15 cellular contexts compared by ENCODE assay signal in genomic region chr9:88871669-88872068, GRCh38.
"Had no signal": no experiment of that assay in that cellular context is flagged by ENCODE, and none has a peak within 500 bp of the region (broad histone marks: within the 10 kb centered on the region; RNA-seq: fewer than 3 reads in every experiment).

No MANE protein-coding gene starts in this region.

- H3K36me3 ChIP-seq: ovary, upper lobe of right lung, WERI-Rb-1 had no signal

- H3K4me3 ChIP-seq: ovary, upper lobe of right lung had no signal

- H3K4me1 ChIP-seq: upper lobe of right lung had no signal

- H3K9me3 ChIP-seq: ovary, upper lobe of right lung had no signal

- H3K27ac Mint-ChIP-seq: activated CD4-positive, alpha-beta memory T cell treated with anti-CD3 and anti-CD28 coated beads, Interleukin-2, amount 10 ng/mL, durations not matched to agents 7 days and 5 days; activated naive CD4-positive, alpha-beta T cell treated with anti-CD3 and anti-CD28 coated beads, Interleukin-2, amount 50 U/mL, for 24 hours had no signal

- H3K4me3 Mint-ChIP-seq: activated CD4-positive, alpha-beta memory T cell treated with anti-CD3 and anti-CD28 coated beads, Interleukin-2, amount 10 ng/mL, durations not matched to agents 7 days and 5 days; activated naive CD4-positive, alpha-beta T cell treated with anti-CD3 and anti-CD28 coated beads, Interleukin-2, amount 50 U/mL, for 24 hours; neural crest cell had no signal

- DNase-seq: activated CD4-positive, alpha-beta memory T cell treated with anti-CD3 and anti-CD28 coated beads, Interleukin-2, amount 10 ng/mL, durations not matched to agents 7 days and 5 days; activated CD4-positive, alpha-beta T cell treated with anti-CD3 and anti-CD28 coated beads for 4 hours; activated effector memory CD4-positive, alpha-beta T cell treated with anti-CD3 and anti-CD28 coated beads, Interleukin-2, amount 50 U/mL, for 16 hours; activated T-cell treated with anti-CD3 and anti-CD28 coated beads, Interleukin-2, amount 50 U/mL, for 48 hours; caudate nucleus; hippocampal formation; mesenchymal stem cell; ovary; stimulated activated CD4-positive, alpha-beta T cell treated with anti-CD3 and anti-CD28 coated beads, Interleukin-15, amount 100 ng/mL, for 24 hours; stimulated activated CD4-positive, alpha-beta T cell treated with anti-CD3 and anti-CD28 coated beads, Interleukin-4, amount 100 ng/mL, for 1 hour; stimulated activated naive CD4-positive, alpha-beta T cell; upper lobe of right lung; WERI-Rb-1 had no signal

- H3K4me1 Mint-ChIP-seq: activated CD4-positive, alpha-beta memory T cell treated with anti-CD3 and anti-CD28 coated beads, Interleukin-2, amount 10 ng/mL, durations not matched to agents 7 days and 5 days; activated naive CD4-positive, alpha-beta T cell treated with anti-CD3 and anti-CD28 coated beads, Interleukin-2, amount 50 U/mL, for 24 hours had no signal

- H3K27me3 ChIP-seq: ovary, upper lobe of right lung had no signal

- ATAC-seq: upper lobe of right lung had no signal

- H3K27ac ChIP-seq: ovary, upper lobe of right lung, WERI-Rb-1 had no signal
